ENCODE assay signal across 1 cellular context in genomic region chr5:126745259-126745992, GRCh38.
TF ChIP-seq lines count a peak whose summit lies in the region.

No MANE protein-coding gene starts in this region.

TF ChIP-seq in H1, 55 proteins besides CTCF, POLR2A, EP300 and RAD21 (continued from another document):
- TF ChIP-seq ATF3 (IDR thresholded peaks at IDR 0.05; ENCODE audit: insufficient read depth, low read depth, low read length) (no peak), SP1 (IDR thresholded peaks at IDR 0.05; ENCODE audit: low read depth, low read length) (no peak), CTBP2 (IDR thresholded peaks at IDR 0.05; ENCODE audit: borderline replicate concordance, insufficient read depth, insufficient read length, low read length) (no peak), TAF1 (IDR thresholded peaks at IDR 0.05; ENCODE audit: low read depth, low read length) (no peak), RBBP5 (IDR thresholded peaks at IDR 0.05; ENCODE audit: borderline replicate concordance, low read depth, low read length) (no peak), SIN3A (conservative IDR thresholded peaks at IDR 0.05 in 1 of 2, IDR thresholded peaks at IDR 0.05 in 1 of 2; ENCODE audit: low read depth in 1 of 2, low read length in 2 of 2) (no peak), RXRA (IDR thresholded peaks at IDR 0.05; ENCODE audit: insufficient read depth, low read depth, low read length) (no peak)
- TF ChIP-seq, protein P1, sequence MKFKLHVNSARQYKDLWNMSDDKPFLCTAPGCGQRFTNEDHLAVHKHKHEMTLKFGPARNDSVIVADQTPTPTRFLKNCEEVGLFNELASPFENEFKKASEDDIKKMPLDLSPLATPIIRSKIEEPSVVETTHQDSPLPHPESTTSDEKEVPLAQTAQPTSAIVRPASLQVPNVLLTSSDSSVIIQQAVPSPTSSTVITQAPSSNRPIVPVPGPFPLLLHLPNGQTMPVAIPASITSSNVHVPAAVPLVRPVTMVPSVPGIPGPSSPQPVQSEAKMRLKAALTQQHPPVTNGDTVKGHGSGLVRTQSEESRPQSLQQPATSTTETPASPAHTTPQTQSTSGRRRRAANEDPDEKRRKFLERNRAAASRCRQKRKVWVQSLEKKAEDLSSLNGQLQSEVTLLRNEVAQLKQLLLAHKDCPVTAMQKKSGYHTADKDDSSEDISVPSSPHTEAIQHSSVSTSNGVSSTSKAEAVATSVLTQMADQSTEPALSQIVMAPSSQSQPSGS (IDR thresholded peaks at IDR 0.05; ENCODE audit: low read length), result no peak
